In the genomic region with DNA sequence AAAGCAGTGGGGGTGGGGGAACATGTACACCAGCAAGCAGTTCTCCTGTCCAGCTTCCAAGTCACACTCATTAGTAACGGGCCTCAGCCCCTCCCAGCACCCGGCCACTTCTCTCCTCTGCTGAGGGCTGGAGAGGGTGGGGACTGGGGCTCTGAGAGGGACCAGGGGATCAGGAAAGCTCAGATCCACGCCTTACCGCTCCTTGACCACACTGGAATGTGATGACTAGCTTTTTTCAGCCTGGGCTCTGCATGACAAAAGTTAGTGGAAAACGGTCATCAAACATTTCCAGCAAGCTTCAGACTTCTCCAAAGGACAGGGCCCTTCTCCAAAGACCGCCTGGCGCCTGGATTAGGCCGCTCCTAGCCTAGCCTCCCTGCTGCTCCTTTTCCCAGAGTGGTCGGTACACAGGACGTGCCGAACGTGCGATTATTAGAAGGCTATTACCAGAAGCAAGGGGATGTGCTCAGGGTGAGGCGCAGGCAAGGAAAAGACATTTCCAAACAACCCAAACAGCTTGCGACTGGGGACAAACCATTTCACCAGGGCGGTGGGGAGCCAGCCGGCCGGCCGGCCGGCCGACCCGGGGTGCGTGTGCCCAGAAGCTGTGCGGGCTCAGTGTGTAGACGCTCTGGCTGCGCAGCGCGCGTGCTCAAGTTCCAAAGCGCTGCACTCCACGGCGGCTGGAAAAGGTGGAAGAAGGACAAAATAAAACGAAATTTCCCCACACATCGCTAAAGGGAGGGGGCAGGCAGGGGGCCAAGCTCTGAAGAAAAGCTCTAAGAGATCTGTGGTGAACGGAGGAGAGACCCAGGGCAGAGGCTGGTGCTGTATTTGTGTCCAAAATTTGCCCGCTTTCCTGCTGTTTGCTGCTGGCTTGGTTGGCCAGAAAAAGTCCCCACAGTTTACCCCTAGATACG, we compare ENCODE assay signal across 8 cellular contexts. TPM values are rescaled to one million over a fixed set of nuclear protein-coding genes. Genes with fewer than 3 reads are reported as not detected.
A peak's percentile ranks its signal among the peaks of the same experiment; 100 is the strongest.
DNase-seq lines count a peak whose midpoint lies in the region; ATAC-seq, FAIRE-seq and TF ChIP-seq lines count a peak whose summit lies in the region.

No MANE protein-coding gene starts in this region.

- no peaks in the 10 kb centered on the region for H3K36me3 ChIP-seq in CD8-positive, alpha-beta T cell (ENCODE audit: insufficient read depth, low read length)
- H3K36me3 ChIP-seq in HEK293 (ENCODE audit: control insufficient read depth in 2 of 2, insufficient read depth in 1 of 2, low read length in 2 of 2) (no peaks in the 10 kb centered on the region), endothelial cell of umbilical vein (ENCODE audit: control insufficient read depth in 2 of 2, extremely low read depth in 1 of 2, insufficient read depth in 2 of 2, low read length in 2 of 2) (no peaks in the 10 kb centered on the region), mesodermal cell (ENCODE audit: control insufficient read depth, insufficient read depth, low read length) (no peaks in the 10 kb centered on the region)

- no peaks in the 10 kb centered on the region for H3K36me3 Mint-ChIP-seq in CD8-positive, alpha-beta T cell
- H3K36me3 Mint-ChIP-seq in type B pancreatic cell: no peaks in the 10 kb centered on the region

- FAIRE-seq in endothelial cell of umbilical vein (lab: Jason Lieb, UNC): peak; percentile 76

- CTCF ChIA-PET in CD8-positive, alpha-beta T cell (lab: Charles Lee): no interaction called here
- CTCF ChIA-PET in HEK293 (lab: Yijun Ruan, JAX): interaction anchor here (0.9 kb wide), 1 partner anchor 10 kb away, joined by 3 read pairs; no protein-coding TSS in a partner anchor
- CTCF ChIA-PET in endothelial cell of umbilical vein (lab: Charles Lee): interaction anchor here (1.2 kb wide), 1 partner anchor 69 kb away, joined by 3 read pairs; a partner anchor contains a TSS

- no peak for ATAC-seq in CD8-positive, alpha-beta T cell
- no peak for ATAC-seq in GM19455 (IDR thresholded peaks at IDR 0.05; ENCODE audit: unreplicated experiment)

- no peaks in the 10 kb centered on the region for H3K9me1 ChIP-seq in endothelial cell of umbilical vein (replicated peaks; ENCODE audit: control insufficient read depth, extremely low read depth, insufficient read depth, low read length)

- dilution Hi-C loops in endothelial cell of umbilical vein (cut with MboI; ENCODE audit: extremely low pct_ligation_motif_present, low sequenced_read_pairs): no loop called here

- H3K4me3 ChIP-seq in CD8-positive, alpha-beta T cell (ENCODE audit: low read depth, low read length): no peak overlapping the region
- H3K4me3 ChIP-seq in HEK293 (ENCODE audit: low read depth, low read length): peak overlapping the region; percentile 26
- peak overlapping the region; percentile 3 to 43 (median 37) for H3K4me3 ChIP-seq in endothelial cell of umbilical vein (replicated peaks in 1 of 3; ENCODE audit: insufficient read depth in 1 of 3, low read depth in 1 of 3, low read length in 3 of 3)
- H3K4me3 ChIP-seq in mesodermal cell (ENCODE audit: extremely low read depth, insufficient read depth, low read length, poor library complexity, severe bottlenecking): peak overlapping the region; percentile 30

- intact Hi-C loops in CD8-positive, alpha-beta T cell (cut with DNase I, micrococcal nuclease): no loop called here
- intact Hi-C loops in endothelial cell of umbilical vein (cut with micrococcal nuclease): loop anchor here (1.0 kb wide), 1 partner anchor 11 kb away; no protein-coding TSS in a partner anchor

- no peak for TF ChIP-seq CTCF in CD8-positive, alpha-beta T cell (IDR thresholded peaks at IDR 0.05)
- no peak for TF ChIP-seq CTCF in HEK293 (tag by site-specific recombination; IDR thresholded peaks at IDR 0.05)
- no peak for TF ChIP-seq CTCF in endothelial cell of umbilical vein (IDR thresholded peaks at IDR 0.05; ENCODE audit: extremely low read depth in 1 of 2, insufficient read depth in 1 of 2, low read depth in 1 of 2, low read length in 2 of 2)
- TF ChIP-seq CTCF in type B pancreatic cell (conservative IDR thresholded peaks at IDR 0.05): no peak

- H3K9me3 Mint-ChIP-seq in CD8-positive, alpha-beta T cell: no peaks in the 10 kb centered on the region
- no peaks in the 10 kb centered on the region for H3K9me3 Mint-ChIP-seq in type B pancreatic cell

- 8% methylated on average over 15 to 21 of the region's 37 CpGs for WGBS in mesodermal cell (ENCODE audit: insufficient coverage in 2 of 2), 2 experiments

- no peak overlapping the region for H3K27ac Mint-ChIP-seq in CD8-positive, alpha-beta T cell
- peak overlapping the region; percentile 95 for H3K27ac Mint-ChIP-seq in type B pancreatic cell

- H3K79me2 ChIP-seq in endothelial cell of umbilical vein (ENCODE audit: control insufficient read depth, insufficient read depth, low read length): no peaks in the 10 kb centered on the region

- no peak overlapping the region for H3K27ac ChIP-seq in CD8-positive, alpha-beta T cell (ENCODE audit: low read depth, low read length)
- H3K27ac ChIP-seq in HEK293 (ENCODE audit: extremely low read depth, low read depth, low read length) (no peak overlapping the region), endothelial cell of umbilical vein (ENCODE audit: insufficient read depth, low read depth, low read length) (no peak overlapping the region), mesodermal cell (ENCODE audit: low read depth, low read length, severe bottlenecking) (peak overlapping the region; percentile 96)

- no TSS peak for BruUV-seq in endothelial cell of umbilical vein (replicated peaks; lab: Mats Ljungman, UMichigan)

- no peaks in the 10 kb centered on the region for H4K20me1 ChIP-seq in endothelial cell of umbilical vein (replicated peaks; ENCODE audit: control insufficient read depth, extremely low read depth, insufficient read depth, low read length)

- H3K27me3 ChIP-seq in CD8-positive, alpha-beta T cell (ENCODE audit: insufficient read depth, low read length): no peaks in the 10 kb centered on the region
- H3K27me3 ChIP-seq in endothelial cell of umbilical vein (ENCODE audit: control insufficient read depth in 2 of 2, insufficient read depth in 2 of 2, low read length in 2 of 2): no peaks in the 10 kb centered on the region

- peaks cover 12% of the 10 kb centered on the region for H3K4me1 ChIP-seq in CD8-positive, alpha-beta T cell (ENCODE audit: insufficient read depth, low read length)
- H3K4me1 ChIP-seq in HEK293 (ENCODE audit: control insufficient read depth, insufficient read depth, low read length) (no peaks in the 10 kb centered on the region), endothelial cell of umbilical vein (ENCODE audit: control insufficient read depth, extremely low read depth, insufficient read depth, low read length) (no peaks in the 10 kb centered on the region), mesodermal cell (ENCODE audit: control insufficient read depth, insufficient read depth, low read length, poor library complexity, severe bottlenecking) (peaks cover 12% of the 10 kb centered on the region)

- DNase-seq in CD8-positive, alpha-beta T cell: no peak
- DNase-seq in RPMI7951 (ENCODE audit: low read depth) (peak; percentile 48), endothelial cell of umbilical vein (ENCODE audit: low read depth, low spot score) (peak; percentile 34), type B pancreatic cell (ENCODE audit: extremely low spot score, unreplicated experiment) (no peak), NCI-H446 treated with DMSO at 0.1 percent for 48 hours (lab: John Stamatoyannopoulos, UW) (no peak)

- peak overlapping the region; percentile 10 for H3K9ac ChIP-seq in endothelial cell of umbilical vein (replicated peaks; ENCODE audit: extremely low read depth, insufficient read depth, low read length)

- POLR2A ChIA-PET in CD8-positive, alpha-beta T cell (lab: Charles Lee): interaction anchor here (0.7 kb wide), 1 partner anchor 42 kb away, joined by 4 read pairs; no protein-coding TSS in a partner anchor
- POLR2A ChIA-PET in HEK293 (lab: Yijun Ruan, JAX) (interaction anchor here (1.6 to 1.7 kb wide), 2 partner anchors 51 to 70 kb away, joined by 5 to 6 read pairs; a partner anchor contains a TSS), endothelial cell of umbilical vein (lab: Charles Lee) (no interaction called here)

- H3K9me3 ChIP-seq in CD8-positive, alpha-beta T cell (ENCODE audit: low read length): no peaks in the 10 kb centered on the region
- H3K9me3 ChIP-seq in HEK293 (ENCODE audit: control insufficient read depth, insufficient read depth, low read depth, low read length) (no peaks in the 10 kb centered on the region), endothelial cell of umbilical vein (replicated peaks; ENCODE audit: control insufficient read depth, insufficient read depth, low read length) (no peaks in the 10 kb centered on the region), mesodermal cell (ENCODE audit: control insufficient read depth, low read length) (no peaks in the 10 kb centered on the region)

- H3K4me3 Mint-ChIP-seq in CD8-positive, alpha-beta T cell: peak overlapping the region; percentile 74
- H3K4me3 Mint-ChIP-seq in type B pancreatic cell: peak overlapping the region; percentile 84

- H2AFZ ChIP-seq in endothelial cell of umbilical vein (ENCODE audit: low read depth, low read length): peak overlapping the region; percentile 93

- peaks cover 17% of the 10 kb centered on the region for H3K27me3 Mint-ChIP-seq in CD8-positive, alpha-beta T cell (ENCODE audit: low read depth)
- H3K27me3 Mint-ChIP-seq in type B pancreatic cell: peaks cover 5% of the 10 kb centered on the region

- H3K4me1 Mint-ChIP-seq in CD8-positive, alpha-beta T cell (ENCODE audit: low read depth): peaks cover 17% of the 10 kb centered on the region
- H3K4me1 Mint-ChIP-seq in type B pancreatic cell (ENCODE audit: unreplicated experiment): peaks cover 24% of the 10 kb centered on the region

- peak overlapping the region; percentile 83 for H3K4me2 ChIP-seq in endothelial cell of umbilical vein (ENCODE audit: insufficient read depth, low read length)

- TF ChIP-seq POLR2A in endothelial cell of umbilical vein (IDR thresholded peaks at IDR 0.05; ENCODE audit: low read depth, low read length): no peak

TF ChIP-seq in endothelial cell of umbilical vein, 7 proteins besides CTCF, POLR2A, EP300 and RAD21 (continues in another document):
- TF ChIP-seq FOS (IDR thresholded peaks at IDR 0.05; ENCODE audit: borderline replicate concordance, insufficient read depth, low read length): no peak

RNA-seq across cellular contexts. Expression of a gene that starts 51.0 kb away (rescaled TPM):
- 10 to 100 TPM; 81.4 to 82.5 TPM for total RNA-seq in CD8-positive, alpha-beta T cell
- total RNA-seq in RPMI7951 (2014; rRNA removed; shearing (Covaris generic)): 287 and 330 TPM in 2 replicates
- total RNA-seq in endothelial cell of umbilical vein (355 and 370 TPM in 2 replicates), type B pancreatic cell (ENCODE audit: low replicate concordance) (141 and 170 TPM in 2 replicates)
- polyA plus RNA-seq in endothelial cell of umbilical vein: 155 and 160 TPM in 2 replicates
- 213 and 219 TPM in 2 replicates for polyA plus RNA-seq in endothelial cell of umbilical vein (2011; cell fraction: cytosol; rRNA removed)
- polyA plus RNA-seq in endothelial cell of umbilical vein (2011; cell fraction: nucleus; rRNA removed): 79.0 and 84.4 TPM in 2 replicates
- 262 and 391 TPM in 2 replicates for polyA plus RNA-seq in endothelial cell of umbilical vein (2012)
- polyA minus RNA-seq in endothelial cell of umbilical vein: 558 and 653 TPM in 2 replicates
- polyA minus RNA-seq in endothelial cell of umbilical vein (2011; cell fraction: cytosol; rRNA and poly(A)+ RNA removed): 89.5 TPM
- polyA minus RNA-seq in endothelial cell of umbilical vein (2011; cell fraction: nucleus; rRNA and poly(A)+ RNA removed): 108 and 116 TPM in 2 replicates
- 327 TPM for polyA plus RNA-seq in mesodermal cell (2013, experiment 1 of 2)
- polyA plus RNA-seq in mesodermal cell (2013, experiment 2 of 2): 317 TPM

Comparison
In these comparisons a context has a peak if more than half of its experiments do, and no peak if none do; other contexts are left out.
1. DNase-seq: peak in RPMI7951 (single experiment) and endothelial cell of umbilical vein (single experiment); none in CD8-positive, alpha-beta T cell (0 of 7), type B pancreatic cell (single experiment) and NCI-H446 treated with DMSO at 0.1 percent for 48 hours (single experiment).